ENCODE assay signal across 24 cellular contexts in the genomic region with DNA sequence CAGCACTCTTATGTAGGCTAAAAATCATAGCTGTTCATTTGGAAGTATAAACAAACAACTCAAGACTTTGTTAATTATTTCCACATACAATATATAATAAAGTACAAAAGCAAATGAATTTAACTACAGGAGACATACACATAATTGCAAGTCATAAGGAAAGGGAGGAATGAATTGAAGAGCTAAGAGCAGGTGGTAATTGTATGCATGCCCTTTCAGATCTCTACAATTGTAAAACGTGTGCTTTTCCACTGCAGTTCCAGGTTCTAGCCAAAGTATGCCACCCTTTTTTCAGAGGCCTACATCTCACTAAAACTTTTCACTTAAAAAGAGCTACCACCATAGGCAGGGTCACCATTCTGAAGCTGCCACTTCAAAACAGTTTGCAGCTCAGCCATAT. TPM values are rescaled to one million over a fixed set of nuclear protein-coding genes. Genes with fewer than 3 reads are reported as not detected.
DNase-seq lines count a peak whose midpoint lies in the region; ATAC-seq, FAIRE-seq and TF ChIP-seq lines count a peak whose summit lies in the region.
"Had no signal": no experiment of that assay in that cellular context is flagged by ENCODE, and none has a peak within 500 bp of the region (broad histone marks: within the 10 kb centered on the region; RNA-seq: fewer than 3 reads in every experiment).

No MANE protein-coding gene starts in this region.

- H3K27me3 ChIP-seq in adrenal gland: no peaks in the 10 kb centered on the region
- H3K27me3 ChIP-seq in keratinocyte (ENCODE audit: control insufficient read depth, extremely low read depth, insufficient read depth, low read length): no peaks in the 10 kb centered on the region
- H3K27me3 ChIP-seq in right lobe of liver: no peaks in the 10 kb centered on the region
- H3K27me3 ChIP-seq: BLaER1 had no signal

- intact Hi-C loops in adrenal gland (cut with DNase I) (loop anchor here in 1 of 2 donors (10.0 kb wide), 1 partner anchor 145 kb away; no protein-coding TSS in a partner anchor), mucosa of descending colon (cut with DNase I, micrococcal nuclease) (no loop called here), right lobe of liver (cut with DNase I) (no loop called here)

- H3K79me2 ChIP-seq in keratinocyte (ENCODE audit: control insufficient read depth, insufficient read depth, low read length): no peaks in the 10 kb centered on the region

- DNase-seq in NCI-H2227 (lab: John Stamatoyannopoulos, UW; ENCODE audit: unreplicated experiment) (peak; percentile 10), NCI-H2227 treated with DMSO at 0.1 percent for 48 hours (lab: John Stamatoyannopoulos, UW) (no peak), adrenal gland (no peak), keratinocyte (ENCODE audit: low read depth, low spot score) (no peak), mucosa of descending colon (no peak), right lobe of liver (no peak)
- no peak for DNase-seq in activated CD4-positive, alpha-beta T cell treated with anti-CD3 and anti-CD28 coated beads for 4 hours
- DNase-seq: CD4-positive, CD25-positive, alpha-beta regulatory T cell; CD8-positive, alpha-beta memory T cell; DMS 273 treated with DMSO at 0.1 percent for 48 hours; DMS79; EL; GDM1; H9 had no signal

- WGBS in adrenal gland, 4 donors: 86 to 91% (median 87%) methylated on average over 1 of the region's 1 CpG
- WGBS in right lobe of liver (ENCODE audit: insufficient coverage, low coverage, low lambda C conversion rate, missing lambda C conversion rate): 82% methylated on average over 1 of the region's 1 CpG

- H4K20me1 ChIP-seq in keratinocyte (ENCODE audit: control insufficient read depth, extremely low read depth, insufficient read depth, low read length): no peaks in the 10 kb centered on the region
- H4K20me1 ChIP-seq: BLaER1 had no signal

- peak; percentile 29 for FAIRE-seq in keratinocyte (lab: Jason Lieb, UNC)
- FAIRE-seq: A204.1, D721Med, GM12878, GM18507 had no signal

- H3K27ac ChIP-seq in adrenal gland (peak overlapping the region in 3 of 5 donors; percentile 22 to 56 (median 50)), keratinocyte (ENCODE audit: control insufficient read depth, insufficient read depth, low read length) (no peak overlapping the region), right lobe of liver (no peak overlapping the region)
- H3K27ac ChIP-seq: 22Rv1, BLaER1, C4-2B had no signal

- peak; percentile 64 for ATAC-seq in mucosa of descending colon
- ATAC-seq in right lobe of liver: no peak
- no peak for ATAC-seq in HG03095 (IDR thresholded peaks at IDR 0.05; ENCODE audit: unreplicated experiment)
- ATAC-seq: GM12878, GM23338, HCT116 had no signal

- no peak overlapping the region for H3K4me2 ChIP-seq in keratinocyte (ENCODE audit: control insufficient read depth, extremely low read depth, insufficient read depth, low read depth, low read length)
- H3K4me2 ChIP-seq: BLaER1, GM23338 had no signal

- TF ChIP-seq POLR2A in adrenal gland (IDR thresholded peaks at IDR 0.05) (no peak), right lobe of liver (IDR thresholded peaks at IDR 0.05) (no peak)

- H3K4me3 ChIP-seq in adrenal gland (no peak overlapping the region), keratinocyte (ENCODE audit: control insufficient read depth in 2 of 3, extremely low read depth in 1 of 3, insufficient read depth in 2 of 3, low read depth in 1 of 3, low read length in 3 of 3) (no peak overlapping the region), mucosa of descending colon (no peak overlapping the region), right lobe of liver (no peak overlapping the region)
- H3K4me3 ChIP-seq: BLaER1, GM12878, GM23338 had no signal

- H3K36me3 ChIP-seq in adrenal gland (replicated peaks in 1 of 2) (peaks cover 0 to 14% of the 10 kb centered on the region in 2 donors), keratinocyte (ENCODE audit: control insufficient read depth in 2 of 2, extremely low read depth in 1 of 2, insufficient read depth in 2 of 2, low read length in 2 of 2) (peaks cover 0 to 5% of the 10 kb centered on the region in 2 experiments), mucosa of descending colon (ENCODE audit: low read depth) (no peaks in the 10 kb centered on the region), right lobe of liver (peaks cover 0 to 3% (median 0%) of the 10 kb centered on the region in 4 donors)

- H3K9ac ChIP-seq in keratinocyte (ENCODE audit: control insufficient read depth, extremely low read depth, insufficient read depth, low read length): no peak overlapping the region
- H3K9ac ChIP-seq: BLaER1 had no signal

- dilution Hi-C loops in keratinocyte (cut with MboI; ENCODE audit: extremely low pct_ligation_motif_present, low sequenced_read_pairs): no loop called here

- H3K9me3 ChIP-seq in adrenal gland (replicated peaks in 1 of 3): no peaks in the 10 kb centered on the region
- no peaks in the 10 kb centered on the region for H3K9me3 ChIP-seq in keratinocyte (ENCODE audit: control insufficient read depth, low read depth, low read length)
- no peaks in the 10 kb centered on the region for H3K9me3 ChIP-seq in mucosa of descending colon
- H3K9me3 ChIP-seq in right lobe of liver: no peaks in the 10 kb centered on the region

- H3K9me1 ChIP-seq in keratinocyte (ENCODE audit: control insufficient read depth, extremely low read depth, insufficient read depth, low read length): no peaks in the 10 kb centered on the region

- no peak overlapping the region for H2AFZ ChIP-seq in keratinocyte (ENCODE audit: control insufficient read depth, low read length)
- H2AFZ ChIP-seq: GM23338 had no signal

- TF ChIP-seq CTCF in adrenal gland (IDR thresholded peaks at IDR 0.05) (no peak), keratinocyte (optimal IDR thresholded peaks at IDR 0.05 in 1 of 3, IDR thresholded peaks at IDR 0.05 in 1 of 3, conservative IDR thresholded peaks at IDR 0.05 in 1 of 3; ENCODE audit: extremely low read depth in 1 of 3, insufficient read depth in 2 of 3, low read length in 3 of 3) (no peak), mucosa of descending colon (IDR thresholded peaks at IDR 0.05) (no peak), right lobe of liver (IDR thresholded peaks at IDR 0.05) (no peak)

- H3K4me1 ChIP-seq in adrenal gland (replicated peaks in 1 of 2) (peaks cover 0 to 20% of the 10 kb centered on the region in 2 donors), keratinocyte (ENCODE audit: control insufficient read depth, extremely low read depth, insufficient read depth, low read length) (peaks cover 9% of the 10 kb centered on the region), mucosa of descending colon (ENCODE audit: low read depth) (peaks cover 4% of the 10 kb centered on the region), right lobe of liver (no peaks in the 10 kb centered on the region)
- H3K4me1 ChIP-seq: BLaER1 had no signal

RNA-seq across cellular contexts. Expression of a gene that starts 42.8 kb away (rescaled TPM):
- total RNA-seq in adrenal gland: 100 to 1,000 TPM; 124 to 229 (median 183) TPM
- 100 to 1,000 TPM in 2 of 3 donors, 10 to 100 TPM in 1; 52.5 to 162 (median 114) TPM for polyA plus RNA-seq in adrenal gland
- polyA plus RNA-seq in keratinocyte: 92.8 to 156 TPM (median 148 TPM) in 3 replicates
- 100 TPM for polyA plus RNA-seq in keratinocyte (2011; ENCODE audit: low read depth)
- 74.7 and 79.8 TPM in 2 replicates for polyA plus RNA-seq in keratinocyte (2011; cell fraction: cytosol; rRNA removed)
- 271 and 303 TPM in 2 replicates for polyA plus RNA-seq in keratinocyte (2011; cell fraction: nucleus; rRNA removed)
- polyA plus RNA-seq in keratinocyte (2012; ENCODE audit: low replicate concordance): 69.7 and 97.5 TPM in 2 replicates
- polyA minus RNA-seq in keratinocyte: 19.4 to 82.1 TPM (median 25.5 TPM) in 3 replicates
- 83.1 TPM for polyA minus RNA-seq in keratinocyte (2011; cell fraction: cytosol; rRNA and poly(A)+ RNA removed)
- polyA minus RNA-seq in keratinocyte (2011; cell fraction: nucleus; rRNA and poly(A)+ RNA removed): 57.1 and 94.3 TPM in 2 replicates
- total RNA-seq in mucosa of descending colon: 100 to 1,000 TPM; 168 to 276 (median 246) TPM
- total RNA-seq in right lobe of liver: 10 to 100 TPM; 60.6 to 84.6 (median 70.7) TPM

Comparison
In these comparisons a context has a peak if more than half of its experiments do, and no peak if none do; other contexts are left out.
1. H3K27ac ChIP-seq: peak in adrenal gland (3 of 5); none in keratinocyte (single experiment) and right lobe of liver (0 of 3).